30 cellular contexts compared by ENCODE assay signal in genomic region chr3:141397996-141398395, GRCh38.
"Had no signal": no experiment of that assay in that cellular context is flagged by ENCODE, and none has a peak within 500 bp of the region (broad histone marks: within the 10 kb centered on the region; RNA-seq: fewer than 3 reads in every experiment).

No MANE protein-coding gene starts in this region.

- H3K36me3 ChIP-seq: adrenal gland had no signal

- H3K4me3 ChIP-seq: adrenal gland, body of pancreas, esophagus muscularis mucosa, gastrocnemius medialis, heart left ventricle had no signal

- H3K27me3 ChIP-seq: adrenal gland, body of pancreas, esophagus muscularis mucosa, foreskin keratinocyte, gastrocnemius medialis, heart left ventricle had no signal

- H3K9me3 ChIP-seq: adrenal gland, body of pancreas, gastrocnemius medialis had no signal

- H3K27ac ChIP-seq: body of pancreas, esophagus muscularis mucosa, foreskin keratinocyte, gastrocnemius medialis had no signal

- DNase-seq: activated CD4-positive, alpha-beta memory T cell treated with anti-CD3 and anti-CD28 coated beads for 36 hours; activated CD4-positive, alpha-beta T cell treated with anti-CD3 and anti-CD28 coated beads for 36 hours; activated CD4-positive, alpha-beta T cell treated with anti-CD3 and anti-CD28 coated beads, Interleukin-2, amount 10 ng/mL, durations not matched to agents 24 days and 14 days; activated CD4-positive, CD25-positive, alpha-beta regulatory T cell; activated CD4-positive, CD25-positive, alpha-beta regulatory T cell treated with anti-CD3 and anti-CD28 coated beads, Interleukin-2, amount 50 U/mL, for 72 hours; activated CD8-positive, alpha-beta memory T cell treated with anti-CD3 and anti-CD28 coated beads, Interleukin-2, amount 10 ng/mL, durations not matched to agents 7 days and 5 days; activated CD8-positive, alpha-beta memory T cell treated with anti-CD3 and anti-CD28 coated beads, Interleukin-2, amount 50 U/mL, for 4 hours; activated CD8-positive, alpha-beta T cell treated with anti-CD3 and anti-CD28 coated beads, Interleukin-2, amount 10 ng/mL, durations not matched to agents 7 days and 5 days; activated effector memory CD4-positive, alpha-beta T cell treated with anti-CD3 and anti-CD28 coated beads, Interleukin-2, amount 50 U/mL, for 16 hours; activated naive CD4-positive, alpha-beta T cell treated with anti-CD3 and anti-CD28 coated beads for 36 hours; activated naive CD8-positive, alpha-beta T cell treated with anti-CD3 and anti-CD28 coated beads for 36 hours; activated naive CD8-positive, alpha-beta T cell treated with anti-CD3 and anti-CD28 coated beads, Interleukin-2, amount 50 U/mL, for 24 hours; activated T-cell treated with anti-CD3 and anti-CD28 coated beads, Interleukin-2, amount 50 U/mL, for 1 hour; activated T-cell treated with anti-CD3 and anti-CD28 coated beads, Interleukin-2, amount 50 U/mL, for 48 hours; adrenal gland; amygdala; aorta; body of pancreas; caudate nucleus; cortex of kidney; dermis blood vessel endothelial cell; effector CD4-positive, alpha-beta T cell; effector memory CD8-positive, alpha-beta T cell; erythroblast; foreskin keratinocyte; gastrocnemius medialis; glutamatergic neuron; heart left ventricle; T-helper 2 cell had no signal
